In the genomic region with DNA sequence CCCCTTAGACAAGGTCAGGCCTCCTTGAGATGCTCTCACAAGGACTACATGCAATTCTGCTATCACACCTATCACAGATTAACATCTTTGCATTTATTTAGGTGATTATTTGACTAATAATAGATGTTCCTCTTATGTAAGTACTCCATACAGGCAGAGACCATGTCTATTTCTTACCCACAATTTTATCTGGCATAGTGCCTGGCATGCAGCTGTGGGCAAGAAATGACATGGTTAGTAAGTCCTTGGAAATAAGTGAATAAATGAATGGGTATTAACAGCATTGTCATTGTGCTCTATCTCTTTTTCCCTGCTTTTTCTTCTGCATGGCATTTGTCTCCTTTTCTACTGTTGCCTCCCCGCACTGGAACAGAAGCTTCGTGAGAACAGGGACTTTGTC, we compare ENCODE assay signal across 8 cellular contexts. TPM values are rescaled to one million over a fixed set of nuclear protein-coding genes. Genes with fewer than 3 reads are reported as not detected.
A peak's percentile ranks its signal among the peaks of the same experiment; 100 is the strongest.
DNase-seq lines count a peak whose midpoint lies in the region; ATAC-seq and TF ChIP-seq lines count a peak whose summit lies in the region.

No MANE protein-coding gene starts in this region.

- H3K79me1 ChIP-seq in neuronal stem cell (ENCODE audit: low read depth, low read length) = no peaks in the 10 kb centered on the region

- peak overlapping the region; percentile 49 for H3K27ac ChIP-seq in KMS-11
- peak overlapping the region; percentile 2 for H3K27ac ChIP-seq in caudate nucleus (ENCODE audit: low read depth, low read length)
- H3K27ac ChIP-seq in neuronal stem cell (replicated peaks; ENCODE audit: low read length) = no peak overlapping the region

- peaks cover 0 to 2% (median 1%) of the 10 kb centered on the region in 3 donors for H3K27me3 Mint-ChIP-seq in CD14-positive monocyte (ENCODE audit: low read depth in 3 of 3)

- H3K36me3 ChIP-seq in KMS-11 (ENCODE audit: insufficient read depth) = no peaks in the 10 kb centered on the region
- H3K36me3 ChIP-seq in neuronal stem cell (replicated peaks in 1 of 2; ENCODE audit: control insufficient read depth in 2 of 2, insufficient read depth in 2 of 2, low read length in 2 of 2) = no peaks in the 10 kb centered on the region

- no CpG with 5 or more reads among the region's 2 CpGs for WGBS in neuronal stem cell (ENCODE audit: extremely low coverage in 2 of 2, insufficient read length in 2 of 2, insufficient replicate concordance in 1 of 2), 2 donors

- peaks cover 38% of the 10 kb centered on the region for H3K79me2 ChIP-seq in KMS-11 (ENCODE audit: insufficient read depth, low read depth)

- H3K18ac ChIP-seq in neuronal stem cell (ENCODE audit: low read length) = no peak overlapping the region

- no peaks in the 10 kb centered on the region for H3K9me3 ChIP-seq in neuronal stem cell (replicated peaks in 1 of 2; ENCODE audit: control insufficient read depth in 2 of 2, insufficient read depth in 1 of 2, low read depth in 1 of 2, low read length in 2 of 2)

- no peaks in the 10 kb centered on the region for H3K27me3 ChIP-seq in KMS-11 (ENCODE audit: insufficient read depth, low read depth)
- H3K27me3 ChIP-seq in neuronal stem cell (ENCODE audit: control insufficient read depth in 3 of 3, insufficient read depth in 3 of 3, low read depth in 1 of 3, low read length in 3 of 3) = no peaks in the 10 kb centered on the region

- H3K4me3 ChIP-seq in KMS-11 (IDR thresholded peaks at IDR 0.05; ENCODE audit: insufficient read depth, low read depth, low read length) = no peak overlapping the region
- H3K4me3 ChIP-seq in neuronal stem cell (ENCODE audit: low read length in 2 of 2) = no peak overlapping the region

- no peak overlapping the region for H2AK5ac ChIP-seq in neuronal stem cell (ENCODE audit: low read depth, low read length)

- H3K36me3 Mint-ChIP-seq in CD14-positive monocyte = peaks cover 52 to 59% of the 10 kb centered on the region in 2 donors

- no peak overlapping the region for H3K4ac ChIP-seq in neuronal stem cell (ENCODE audit: low read length)

- no peak for ATAC-seq in GM18498 (IDR thresholded peaks at IDR 0.05; ENCODE audit: unreplicated experiment)

- H3K23ac ChIP-seq in neuronal stem cell (ENCODE audit: low read depth, low read length, poor library complexity) = no peak overlapping the region

- H3K9ac ChIP-seq in KMS-11 (no peak overlapping the region), neuronal stem cell (ENCODE audit: low read depth, low read length, poor library complexity) (no peak overlapping the region)

- peak overlapping the region in 6 of 7 donors; percentile 3 to 80 (median 36) for H3K27ac Mint-ChIP-seq in CD14-positive monocyte

- H2AFZ ChIP-seq in KMS-11 (ENCODE audit: low read depth) = no peak overlapping the region
- peak overlapping the region; percentile 74 for H2AFZ ChIP-seq in neuronal stem cell (ENCODE audit: low read length)

- no peak overlapping the region for H2BK15ac ChIP-seq in neuronal stem cell (ENCODE audit: low read length)

- intact Hi-C loops in CD14-positive monocyte (cut with micrococcal nuclease) = loop anchor here (5.0 kb wide), 1 partner anchor 68 kb away; no protein-coding TSS in a partner anchor

- peaks cover 92% of the 10 kb centered on the region for H3K4me1 Mint-ChIP-seq in CD14-positive monocyte

- no peak overlapping the region for H3K14ac ChIP-seq in neuronal stem cell (ENCODE audit: low read length)

- H2BK5ac ChIP-seq in neuronal stem cell (ENCODE audit: low read length) = no peak overlapping the region

- DNase-seq in CD14-positive monocyte (ENCODE audit: low spot score) (no peak), caudate nucleus (lab: John Stamatoyannopoulos, UW) (no peak), neuronal stem cell (ENCODE audit: low spot score) (no peak), NCI-H446 treated with DMSO at 0.1 percent for 48 hours (lab: John Stamatoyannopoulos, UW) (no peak), cortex of kidney (lab: John Stamatoyannopoulos, UW) (no peak), NCI-H2107 treated with DMSO at 0.1 percent for 48 hours (lab: John Stamatoyannopoulos, UW; ENCODE audit: unreplicated experiment) (no peak)

- no peak overlapping the region for H4K8ac ChIP-seq in neuronal stem cell (ENCODE audit: low read depth, low read length)

- H3K4me3 Mint-ChIP-seq in CD14-positive monocyte = no peak overlapping the region

- TF ChIP-seq CTCF in CD14-positive monocyte (IDR thresholded peaks at IDR 0.05) (no peak), KMS-11 (conservative IDR thresholded peaks at IDR 0.05; ENCODE audit: low read depth, low read length) (no peak)

- no peak overlapping the region for H2BK120ac ChIP-seq in neuronal stem cell (ENCODE audit: low read depth, low read length)

- peaks cover 0 to 1% (median 0%) of the 10 kb centered on the region in 7 donors for H3K9me3 Mint-ChIP-seq in CD14-positive monocyte

- no peak overlapping the region for H2BK12ac ChIP-seq in neuronal stem cell (ENCODE audit: low read length)

- H4K20me1 ChIP-seq in KMS-11 (ENCODE audit: insufficient read depth) = no peaks in the 10 kb centered on the region

- H3K4me2 ChIP-seq in KMS-11 (peak overlapping the region; percentile 100; the same call in 1 of the 2 replicates), neuronal stem cell (ENCODE audit: insufficient read depth, low read length, poor library complexity, severe bottlenecking) (no peak overlapping the region)

- H4K91ac ChIP-seq in neuronal stem cell (ENCODE audit: low read depth, low read length, poor library complexity) = no peak overlapping the region

- H3K4me1 ChIP-seq in KMS-11 (ENCODE audit: low read depth, poor library complexity, severe bottlenecking) (peaks cover 91% of the 10 kb centered on the region), neuronal stem cell (ENCODE audit: control insufficient read depth in 2 of 2, insufficient read depth in 1 of 2, low read depth in 1 of 2, low read length in 2 of 2) (peaks cover 3 to 4% of the 10 kb centered on the region in 2 donors)

RNA-seq across cellular contexts. Expression of gene SLC22A5, which starts 49.4 kb away (rescaled TPM):
- 1 to 10 TPM; 2.4 to 3.5 TPM for polyA plus RNA-seq in CD14-positive monocyte
- 2.5 TPM for polyA plus RNA-seq in neuronal stem cell (2013, experiment 1 of 2)
- 1.9 TPM for polyA plus RNA-seq in neuronal stem cell (2013, experiment 2 of 2)
